20 cellular contexts compared by ENCODE assay signal in genomic region chr1:64487061-64487460, GRCh38. TPM values are rescaled to one million over a fixed set of nuclear protein-coding genes. Genes with fewer than 3 reads are reported as not detected.
DNase-seq lines count a peak whose midpoint lies in the region; TF ChIP-seq lines count a peak whose summit lies in the region.
"Had no signal": no experiment of that assay in that cellular context is flagged by ENCODE, and none has a peak within 500 bp of the region (broad histone marks: within the 10 kb centered on the region; RNA-seq: fewer than 3 reads in every experiment).

No MANE protein-coding gene starts in this region.

- H3K4me3 Mint-ChIP-seq in endodermal cell (no peak overlapping the region), nephron progenitor cell (no peak overlapping the region), chondrocyte (ENCODE audit: unreplicated experiment) (no peak overlapping the region)
- H3K4me3 Mint-ChIP-seq: CD4-positive, alpha-beta T cell had no signal

- DNase-seq in NCI-H82 (lab: John Stamatoyannopoulos, UW) (peak; percentile 19), NCI-H82 treated with DMSO at 0.1 percent for 48 hours (lab: John Stamatoyannopoulos, UW; ENCODE audit: unreplicated experiment) (no peak), NCI-H146 (lab: John Stamatoyannopoulos, UW) (peak; percentile 13), endodermal cell (peak; percentile 66), nephron progenitor cell (no peak), chondrocyte (ENCODE audit: low spot score) (no peak), substantia nigra (lab: John Stamatoyannopoulos, UW) (no peak), DMS79 treated with DMSO at 0.1 percent for 48 hours (lab: John Stamatoyannopoulos, UW) (no peak)
- DNase-seq: aorta; CD4-positive, alpha-beta T cell; cortex of kidney; gastrocnemius medialis; GOT3; left lung; NCI-H2029 treated with DMSO at 0.1 percent for 48 hours; right cardiac atrium; stimulated activated naive CD8-positive, alpha-beta T cell treated with anti-CD3 and anti-CD28 coated beads, Interleukin-15, Interleukin-2, amounts not matched to agents 100 U/mL and 50 U/mL, for 24 hours; T1000; trophoblast cell had no signal

- WGBS in endodermal cell (ENCODE audit: insufficient coverage in 1 of 2, insufficient read length in 1 of 2), 2 experiments, result 95 to 100% methylated on average over 1 of the region's 1 CpG

- no peak overlapping the region for H3K4me3 ChIP-seq in endodermal cell (ENCODE audit: low read length)
- H3K4me3 ChIP-seq: gastrocnemius medialis, left lung, SJSA1 had no signal

- H3K36me3 Mint-ChIP-seq in endodermal cell (ENCODE audit: low read depth) (peaks cover 7% of the 10 kb centered on the region), nephron progenitor cell (ENCODE audit: low read depth) (peaks cover 31% of the 10 kb centered on the region), chondrocyte (ENCODE audit: low read depth) (no peaks in the 10 kb centered on the region)

- H3K4me1 Mint-ChIP-seq in endodermal cell (peaks cover 46% of the 10 kb centered on the region), nephron progenitor cell (peaks cover 78% of the 10 kb centered on the region), chondrocyte (ENCODE audit: low read depth) (peaks cover 43% of the 10 kb centered on the region)

- TF ChIP-seq CTCF in endodermal cell (conservative IDR thresholded peaks at IDR 0.05) (peak; percentile 75), nephron progenitor cell (IDR thresholded peaks at IDR 0.05) (no peak), chondrocyte (IDR thresholded peaks at IDR 0.05) (no peak)

- H3K9me3 Mint-ChIP-seq in endodermal cell (no peaks in the 10 kb centered on the region), nephron progenitor cell (peaks cover 6% of the 10 kb centered on the region), chondrocyte (ENCODE audit: low read depth) (no peaks in the 10 kb centered on the region)
- H3K9me3 Mint-ChIP-seq: CD4-positive, alpha-beta T cell had no signal

- no peaks in the 10 kb centered on the region for H3K27me3 ChIP-seq in endodermal cell (ENCODE audit: control insufficient read depth, insufficient read depth, low read length, poor library complexity, severe bottlenecking)
- H3K27me3 ChIP-seq: gastrocnemius medialis, left lung had no signal

- H3K9ac ChIP-seq in endodermal cell (ENCODE audit: extremely low read depth, low read length, poor library complexity, severe bottlenecking), result no peak overlapping the region

- H3K9me3 ChIP-seq in endodermal cell (ENCODE audit: control insufficient read depth, low read length), result no peaks in the 10 kb centered on the region
- H3K9me3 ChIP-seq: gastrocnemius medialis, left lung, SJSA1 had no signal

- H3K27ac ChIP-seq in endodermal cell (ENCODE audit: low read depth, low read length), result no peak overlapping the region
- H3K27ac ChIP-seq in substantia nigra (ENCODE audit: low read depth, low read length, poor library complexity, severe bottlenecking), result no peak overlapping the region
- H3K27ac ChIP-seq: gastrocnemius medialis, left lung, SJSA1 had no signal

- H3K36me3 ChIP-seq in endodermal cell (ENCODE audit: control insufficient read depth, insufficient read depth, low read length), result no peaks in the 10 kb centered on the region
- H3K36me3 ChIP-seq: gastrocnemius medialis, left lung, SJSA1 had no signal

- peaks cover 5% of the 10 kb centered on the region for H3K4me1 ChIP-seq in endodermal cell (ENCODE audit: control insufficient read depth, insufficient read depth, low read length)
- H3K4me1 ChIP-seq: left lung, SJSA1 had no signal

- H3K27ac Mint-ChIP-seq in endodermal cell, result peak overlapping the region; percentile 1
- H3K27ac Mint-ChIP-seq in nephron progenitor cell, result peak overlapping the region; percentile 16
- no peak overlapping the region for H3K27ac Mint-ChIP-seq in chondrocyte (ENCODE audit: unreplicated experiment)
- H3K27ac Mint-ChIP-seq: CD4-positive, alpha-beta T cell had no signal

- H3K27me3 Mint-ChIP-seq in endodermal cell (ENCODE audit: insufficient read depth), result peaks cover 5% of the 10 kb centered on the region
- H3K27me3 Mint-ChIP-seq in nephron progenitor cell (ENCODE audit: low read depth, poor library complexity), result no peaks in the 10 kb centered on the region
- H3K27me3 Mint-ChIP-seq in chondrocyte (ENCODE audit: low read depth), result no peaks in the 10 kb centered on the region

RNA-seq across cellular contexts. Expression of gene CACHD1, which starts 17.1 kb away (rescaled TPM):
- total RNA-seq in endodermal cell (10 to 100 TPM; 29.2 to 40.7 TPM), chondrocyte (10.4 to 13.7 TPM (median 10.5 TPM) in 3 replicates)
- 66.1 TPM for polyA plus RNA-seq in endodermal cell (2013, experiment 1 of 2)
- 61.7 TPM for polyA plus RNA-seq in endodermal cell (2013, experiment 2 of 2)

Comparison
In these comparisons a context has a peak if more than half of its experiments do, and no peak if none do; other contexts are left out.
1. DNase-seq: peak in NCI-H82 (single experiment), NCI-H146 (single experiment) and endodermal cell (single experiment); none in NCI-H82 treated with DMSO at 0.1 percent for 48 hours (single experiment), nephron progenitor cell (single experiment), chondrocyte (single experiment), substantia nigra (0 of 49) and DMS79 treated with DMSO at 0.1 percent for 48 hours (single experiment).